Comparison of ENCODE assay signal across 12 cellular contexts in the genomic region with DNA sequence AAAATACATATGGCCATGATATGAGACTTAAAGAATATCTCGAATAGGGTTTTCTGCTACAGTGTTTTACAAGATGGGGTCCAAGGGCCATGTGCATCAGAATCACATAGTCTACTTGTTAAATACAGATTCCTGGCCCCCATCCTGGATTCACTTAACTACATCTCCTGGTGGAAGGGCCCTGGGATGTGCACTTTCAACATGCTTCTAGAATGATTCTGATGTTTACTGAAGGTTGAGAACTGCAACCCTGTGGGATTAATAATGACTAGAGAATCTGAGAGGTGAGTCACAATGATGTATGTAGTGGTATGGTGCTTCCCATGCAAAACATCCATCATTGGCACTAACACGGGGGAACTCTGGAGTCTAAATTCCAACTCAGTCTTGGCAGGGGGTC. TPM values are rescaled to one million over a fixed set of nuclear protein-coding genes. Genes with fewer than 3 reads are reported as not detected.
DNase-seq lines count a peak whose midpoint lies in the region; ATAC-seq and TF ChIP-seq lines count a peak whose summit lies in the region.
"Not testable (repeated sequence)": the region's sequence is repeated elsewhere in the genome, so short reads cannot be mapped to it uniquely, and the experiment has no call there.
"Had no signal": no experiment of that assay in that cellular context is flagged by ENCODE, and none has a peak within 500 bp of the region (broad histone marks: within the 10 kb centered on the region; RNA-seq: fewer than 3 reads in every experiment).

No MANE protein-coding gene starts in this region.

- not testable (repeated sequence) for H3K36me3 Mint-ChIP-seq in HFFc6 (ENCODE audit: low read depth)

- not testable (repeated sequence) for TF ChIP-seq CTCF in AG04449 (IDR thresholded peaks at IDR 0.05; ENCODE audit: insufficient read depth, low read length, missing control alignments); HFFc6 (IDR thresholded peaks at IDR 0.05); PC-3 (conservative IDR thresholded peaks at IDR 0.05; ENCODE audit: low read depth, low read length); astrocyte of the spinal cord (IDR thresholded peaks at IDR 0.05; ENCODE audit: low read depth, low read length); foreskin keratinocyte (conservative IDR thresholded peaks at IDR 0.05)

- not testable (repeated sequence) for H3K9me3 Mint-ChIP-seq in HFFc6

- not testable (repeated sequence) for H3K4me3 Mint-ChIP-seq in HFFc6

- not testable (repeated sequence) for BruUV-seq in PC-3 (replicated peaks; lab: Mats Ljungman, UMichigan)

- H4K20me1 ChIP-seq in PC-3 (ENCODE audit: low read length), result not testable (repeated sequence)

- H3K9me3 ChIP-seq in PC-3 (ENCODE audit: low read length), result not testable (repeated sequence)

- not testable (repeated sequence) for H3K4me1 Mint-ChIP-seq in HFFc6 (ENCODE audit: low read depth)

- in situ Hi-C loops in astrocyte of the spinal cord (cut with HindIII; ENCODE audit: low sequenced_read_pairs), result not testable (repeated sequence)

- CTCF ChIA-PET in AG04449 (lab: Yijun Ruan, JAX); PC-3 (lab: Charles Lee): not testable (repeated sequence)

- intact Hi-C loops in PC-3 (cut with micrococcal nuclease), result not testable (repeated sequence)

- not testable (repeated sequence) for H3K9ac ChIP-seq in PC-3 (ENCODE audit: low read length)

- not testable (repeated sequence) for H3K27me3 Mint-ChIP-seq in HFFc6 (ENCODE audit: insufficient read depth)

- H2AFZ ChIP-seq in PC-3 (ENCODE audit: low read length), result not testable (repeated sequence)

- not testable (repeated sequence) for H3K4me1 ChIP-seq in PC-3 (ENCODE audit: insufficient read depth, low read length); foreskin keratinocyte

- ATAC-seq in PC-3, result peak; percentile 50; the same call in 1 of the 2 replicates
- peak; percentile 57 for ATAC-seq in foreskin keratinocyte

- not testable (repeated sequence) for H3K36me3 ChIP-seq in PC-3 (ENCODE audit: low read depth, low read length)

- POLR2A ChIA-PET in AG04449 (lab: Yijun Ruan, JAX); PC-3 (lab: Charles Lee; ENCODE audit: unreplicated experiment): not testable (repeated sequence)

- not testable (repeated sequence) for H3K27ac Mint-ChIP-seq in HFFc6

- H3K4me3 ChIP-seq in AG04449 (ENCODE audit: low read depth, low read length); PC-3 (ENCODE audit: low read length); astrocyte of the spinal cord (ENCODE audit: low read depth, low read length): not testable (repeated sequence)

- not testable (repeated sequence) for H3F3A ChIP-seq in PC-3 (ENCODE audit: low read length, unreplicated experiment)

- peak; percentile 0 for DNase-seq in AG04449 (ENCODE audit: low read depth, low spot score)
- DNase-seq in EL, result peak; percentile 55
- peak; percentile 75 for DNase-seq in HFFc6
- not testable (repeated sequence) for DNase-seq in PC-3
- peak; percentile 31 for DNase-seq in astrocyte of the spinal cord (ENCODE audit: low read depth, low spot score)
- peak; percentile 18 for DNase-seq in epithelial cell of prostate (ENCODE audit: low read depth, low spot score)
- peak in 1 of 2 donors; percentile 37 for DNase-seq in foreskin keratinocyte
- DNase-seq in superior temporal gyrus (ENCODE audit: extremely low spot score), result peak; percentile 0

- not testable (repeated sequence) for H3K9me2 ChIP-seq in PC-3 (replicated peaks; ENCODE audit: low read length)

- not testable (repeated sequence) for H3K4me2 ChIP-seq in PC-3 (ENCODE audit: low read length)

- not testable (repeated sequence) for H3K79me2 ChIP-seq in PC-3 (ENCODE audit: low read length)

- H3K27me3 ChIP-seq in PC-3 (ENCODE audit: low read length); foreskin keratinocyte: not testable (repeated sequence)

- H3K27ac ChIP-seq in PC-3 (ENCODE audit: low read length); epithelial cell of prostate; foreskin keratinocyte: not testable (repeated sequence)

RNA-seq across cellular contexts. Expression of a gene that starts 2.1 kb away (rescaled TPM):
- under 1 TPM in 2 of 6 experiments, not detected in 4; 0.20 to 0.36 TPM for total RNA-seq in HFFc6 (2021; fragmentation: NEBNext Ultra II Directional; extraction: Animal tissue kit (Norgen Biotek cat#: 25700))
- not detected in 2 replicates for total RNA-seq in PC-3 (2014; rRNA removed)
- not detected in 2 replicates for total RNA-seq in foreskin keratinocyte
- polyA plus RNA-seq in foreskin keratinocyte, result not detected in 2 replicates
- total RNA-seq: CD8-positive, alpha-beta memory T cell; G401; GM12878; HT1080 had no signal
- polyA plus RNA-seq: CD8-positive, alpha-beta memory T cell; GM12878 had no signal
